12 cellular contexts compared by ENCODE assay signal in the genomic region with DNA sequence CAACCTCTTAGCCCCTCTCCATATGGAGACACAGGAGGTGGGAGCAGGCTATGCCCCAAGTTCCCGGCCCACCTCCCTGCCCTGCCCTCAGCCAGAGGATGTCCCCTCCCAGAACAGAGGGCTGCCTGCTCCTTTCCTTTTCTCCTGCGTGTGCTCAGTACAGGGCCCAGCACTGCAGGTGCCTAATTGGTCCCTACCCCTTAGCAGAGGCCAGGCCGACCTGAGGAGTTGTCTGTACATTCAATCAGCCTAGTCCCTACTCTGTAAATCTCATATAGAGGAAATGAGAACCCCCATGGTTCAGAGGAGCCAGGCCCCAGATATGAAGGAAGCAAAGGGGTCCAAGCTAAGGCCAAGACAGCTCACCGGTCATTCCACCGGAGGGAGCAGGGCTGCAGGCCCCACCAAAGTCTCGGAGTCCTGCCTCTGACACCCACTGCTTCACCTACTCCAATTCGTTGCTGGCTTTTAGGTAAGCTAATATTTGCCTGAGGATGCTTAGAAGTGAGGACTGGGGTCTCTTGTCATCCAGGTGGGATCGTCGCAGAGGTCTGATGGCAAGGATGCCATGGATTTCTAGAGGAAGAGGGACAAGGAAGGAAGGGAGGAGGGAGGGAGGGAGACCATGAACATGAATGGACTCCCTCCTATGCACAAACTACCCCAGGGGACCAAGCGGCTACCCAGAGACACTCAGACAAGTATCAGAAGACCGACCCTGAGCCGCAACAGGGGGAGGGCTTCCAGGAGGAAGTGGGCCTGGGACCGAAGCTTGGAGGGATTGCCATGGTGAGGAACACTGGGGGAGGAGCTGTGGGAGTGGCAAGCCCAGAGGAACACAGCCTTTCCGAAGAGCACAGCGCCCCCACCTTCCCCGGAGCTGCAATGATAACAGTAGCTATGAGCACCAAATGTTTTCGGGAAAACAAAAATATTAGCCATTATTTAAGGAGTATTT. TPM values are rescaled to one million over a fixed set of nuclear protein-coding genes. Genes with fewer than 3 reads are reported as not detected.
DNase-seq lines count a peak whose midpoint lies in the region; ATAC-seq and TF ChIP-seq lines count a peak whose summit lies in the region.
"Had no signal": no experiment of that assay in that cellular context is flagged by ENCODE, and none has a peak within 500 bp of the region (broad histone marks: within the 10 kb centered on the region; RNA-seq: fewer than 3 reads in every experiment).

No MANE protein-coding gene starts in this region.

- H3K9me3 ChIP-seq in cardiac muscle cell (ENCODE audit: low read depth), result no peaks in the 10 kb centered on the region
- H3K9me3 ChIP-seq in iPS-18a (ENCODE audit: control insufficient read depth, low read depth, low read length), result no peaks in the 10 kb centered on the region

- TF ChIP-seq CTCF in cardiac muscle cell (IDR thresholded peaks at IDR 0.05; ENCODE audit: low read depth, low read length), result peak; percentile 41
- 0 out of 2 replicates have a peak, but pooled peaks have one; percentile 16 for TF ChIP-seq CTCF in WTC11 (IDR thresholded peaks at IDR 0.05)

- intact Hi-C loops in left ventricle myocardium superior (cut with micrococcal nuclease), result no loop called here

- H3K36me3 Mint-ChIP-seq in WTC11, result peaks cover 3% of the 10 kb centered on the region; the same call in 1 of the 2 replicates

- H3K4me1 Mint-ChIP-seq in WTC11, result peaks cover 11% of the 10 kb centered on the region

- peaks cover 18% of the 10 kb centered on the region for H3K9me3 Mint-ChIP-seq in WTC11

- H3K36me3 ChIP-seq in cardiac muscle cell, result no peaks in the 10 kb centered on the region
- H3K36me3 ChIP-seq in iPS-18a (ENCODE audit: control insufficient read depth, low read depth, low read length), result no peaks in the 10 kb centered on the region

- H3K4me3 ChIP-seq in cardiac muscle cell (no peak overlapping the region), iPS-18a (ENCODE audit: low read length) (peak overlapping the region; percentile 18)

- peak overlapping the region; percentile 34; the same call in 1 of the 2 replicates for H3K27ac Mint-ChIP-seq in WTC11

- H3K27me3 ChIP-seq in cardiac muscle cell, result no peaks in the 10 kb centered on the region
- H3K27me3 ChIP-seq in iPS-18a (ENCODE audit: control insufficient read depth, insufficient read depth, low read length), result no peaks in the 10 kb centered on the region

- CTCF ChIA-PET in WTC11 (lab: Charles Lee), result interaction anchor here (0.6 to 3.8 kb wide), 54 partner anchors 10 to 1773 kb away, joined by 3 to 87 read pairs (median 6); a partner anchor contains a TSS

- peak overlapping the region; percentile 35 for H3K4me3 Mint-ChIP-seq in WTC11
- H3K4me3 Mint-ChIP-seq: activated T-cell treated with anti-CD3 and anti-CD28 coated beads, Interleukin-2, amount 50 U/mL, for 4 hours had no signal

- POLR2A ChIA-PET in WTC11 (lab: Charles Lee), result interaction anchor here (0.6 to 1.4 kb wide), 2 partner anchors 41 to 185 kb away, joined by 3 to 4 read pairs; no protein-coding TSS in a partner anchor

- H3K4me1 ChIP-seq in cardiac muscle cell (ENCODE audit: low read depth) (peaks cover 4% of the 10 kb centered on the region), iPS-18a (ENCODE audit: control insufficient read depth, low read depth, low read length) (peaks cover 3% of the 10 kb centered on the region)

- no peaks in the 10 kb centered on the region; the same call in 1 of the 2 replicates for H3K27me3 Mint-ChIP-seq in WTC11 (ENCODE audit: low read depth)

- ATAC-seq in left ventricle myocardium superior, result no peak
- ATAC-seq in WTC11, result peak; percentile 98
- no peak for ATAC-seq in GM21737 (IDR thresholded peaks at IDR 0.05; ENCODE audit: unreplicated experiment)
- no peak for ATAC-seq in GM18517 (IDR thresholded peaks at IDR 0.05; ENCODE audit: unreplicated experiment)
- ATAC-seq: activated T-cell treated with anti-CD3 and anti-CD28 coated beads, Interleukin-2, amount 50 U/mL, for 4 hours had no signal

- H3K9ac ChIP-seq in iPS-18a (ENCODE audit: low read length), result no peak overlapping the region

- H3K27ac ChIP-seq in cardiac muscle cell, result no peak overlapping the region
- no peak overlapping the region for H3K27ac ChIP-seq in iPS-18a (ENCODE audit: low read length)

- DNase-seq in cardiac muscle cell (ENCODE audit: low read depth in 1 of 2, low spot score in 1 of 2) (peak in 1 of 2 donors; percentile 51), left ventricle myocardium superior (no peak), WTC11 (ENCODE audit: low spot score) (peak; percentile 80), GF-D8 (lab: John Stamatoyannopoulos, UW) (no peak)
- DNase-seq in activated CD4-positive, CD25-positive, alpha-beta regulatory T cell treated with anti-CD3 and anti-CD28 coated beads, Interleukin-2, amount 50 U/mL, for 72 hours, result no peak
- DNase-seq: activated T-cell treated with anti-CD3 and anti-CD28 coated beads, Interleukin-2, amount 50 U/mL, for 4 hours; hypothalamus; NCI-H187; RPMI8226 had no signal

TF ChIP-seq in WTC11, 78 proteins besides CTCF, POLR2A, EP300 and RAD21 (continues in another document):
- TF ChIP-seq ZNF138 (CRISPR knock-in tag; conservative IDR thresholded peaks at IDR 0.05) (no peak), ZNF232 (CRISPR knock-in tag; IDR thresholded peaks at IDR 0.05) (no peak), FOXP1 (CRISPR knock-in tag; IDR thresholded peaks at IDR 0.05; ENCODE audit: borderline replicate concordance) (0 out of 2 replicates have a peak, but pooled peaks have one; percentile 21), PRRX2 (CRISPR knock-in tag; IDR thresholded peaks at IDR 0.05) (no peak), ZNF396 (CRISPR knock-in tag; IDR thresholded peaks at IDR 0.05; ENCODE audit: borderline replicate concordance) (no peak), SP1 (CRISPR knock-in tag; conservative IDR thresholded peaks at IDR 0.05) (peak; percentile 49; the same call in 1 of the 2 replicates)
- TF ChIP-seq, protein P1, sequence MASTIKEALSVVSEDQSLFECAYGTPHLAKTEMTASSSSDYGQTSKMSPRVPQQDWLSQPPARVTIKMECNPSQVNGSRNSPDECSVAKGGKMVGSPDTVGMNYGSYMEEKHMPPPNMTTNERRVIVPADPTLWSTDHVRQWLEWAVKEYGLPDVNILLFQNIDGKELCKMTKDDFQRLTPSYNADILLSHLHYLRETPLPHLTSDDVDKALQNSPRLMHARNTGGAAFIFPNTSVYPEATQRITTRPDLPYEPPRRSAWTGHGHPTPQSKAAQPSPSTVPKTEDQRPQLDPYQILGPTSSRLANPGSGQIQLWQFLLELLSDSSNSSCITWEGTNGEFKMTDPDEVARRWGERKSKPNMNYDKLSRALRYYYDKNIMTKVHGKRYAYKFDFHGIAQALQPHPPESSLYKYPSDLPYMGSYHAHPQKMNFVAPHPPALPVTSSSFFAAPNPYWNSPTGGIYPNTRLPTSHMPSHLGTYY (CRISPR knock-in tag; IDR thresholded peaks at IDR 0.05), result no peak
- TF ChIP-seq, protein P2, sequence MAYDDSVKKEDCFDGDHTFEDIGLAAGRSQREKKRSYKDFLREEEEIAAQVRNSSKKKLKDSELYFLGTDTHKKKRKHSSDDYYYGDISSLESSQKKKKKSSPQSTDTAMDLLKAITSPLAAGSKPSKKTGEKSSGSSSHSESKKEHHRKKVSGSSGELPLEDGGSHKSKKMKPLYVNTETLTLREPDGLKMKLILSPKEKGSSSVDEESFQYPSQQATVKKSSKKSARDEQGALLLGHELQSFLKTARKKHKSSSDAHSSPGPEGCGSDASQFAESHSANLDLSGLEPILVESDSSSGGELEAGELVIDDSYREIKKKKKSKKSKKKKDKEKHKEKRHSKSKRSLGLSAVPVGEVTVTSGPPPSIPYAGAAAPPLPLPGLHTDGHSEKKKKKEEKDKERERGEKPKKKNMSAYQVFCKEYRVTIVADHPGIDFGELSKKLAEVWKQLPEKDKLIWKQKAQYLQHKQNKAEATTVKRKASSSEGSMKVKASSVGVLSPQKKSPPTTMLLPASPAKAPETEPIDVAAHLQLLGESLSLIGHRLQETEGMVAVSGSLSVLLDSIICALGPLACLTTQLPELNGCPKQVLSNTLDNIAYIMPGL (CRISPR knock-in tag; IDR thresholded peaks at IDR 0.05), result no peak
- TF ChIP-seq, protein P3, sequence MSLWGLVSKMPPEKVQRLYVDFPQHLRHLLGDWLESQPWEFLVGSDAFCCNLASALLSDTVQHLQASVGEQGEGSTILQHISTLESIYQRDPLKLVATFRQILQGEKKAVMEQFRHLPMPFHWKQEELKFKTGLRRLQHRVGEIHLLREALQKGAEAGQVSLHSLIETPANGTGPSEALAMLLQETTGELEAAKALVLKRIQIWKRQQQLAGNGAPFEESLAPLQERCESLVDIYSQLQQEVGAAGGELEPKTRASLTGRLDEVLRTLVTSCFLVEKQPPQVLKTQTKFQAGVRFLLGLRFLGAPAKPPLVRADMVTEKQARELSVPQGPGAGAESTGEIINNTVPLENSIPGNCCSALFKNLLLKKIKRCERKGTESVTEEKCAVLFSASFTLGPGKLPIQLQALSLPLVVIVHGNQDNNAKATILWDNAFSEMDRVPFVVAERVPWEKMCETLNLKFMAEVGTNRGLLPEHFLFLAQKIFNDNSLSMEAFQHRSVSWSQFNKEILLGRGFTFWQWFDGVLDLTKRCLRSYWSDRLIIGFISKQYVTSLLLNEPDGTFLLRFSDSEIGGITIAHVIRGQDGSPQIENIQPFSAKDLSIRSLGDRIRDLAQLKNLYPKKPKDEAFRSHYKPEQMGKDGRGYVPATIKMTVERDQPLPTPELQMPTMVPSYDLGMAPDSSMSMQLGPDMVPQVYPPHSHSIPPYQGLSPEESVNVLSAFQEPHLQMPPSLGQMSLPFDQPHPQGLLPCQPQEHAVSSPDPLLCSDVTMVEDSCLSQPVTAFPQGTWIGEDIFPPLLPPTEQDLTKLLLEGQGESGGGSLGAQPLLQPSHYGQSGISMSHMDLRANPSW (CRISPR knock-in tag; conservative IDR thresholded peaks at IDR 0.05; ENCODE audit: low read depth), result no peak
- TF ChIP-seq, protein P4, sequence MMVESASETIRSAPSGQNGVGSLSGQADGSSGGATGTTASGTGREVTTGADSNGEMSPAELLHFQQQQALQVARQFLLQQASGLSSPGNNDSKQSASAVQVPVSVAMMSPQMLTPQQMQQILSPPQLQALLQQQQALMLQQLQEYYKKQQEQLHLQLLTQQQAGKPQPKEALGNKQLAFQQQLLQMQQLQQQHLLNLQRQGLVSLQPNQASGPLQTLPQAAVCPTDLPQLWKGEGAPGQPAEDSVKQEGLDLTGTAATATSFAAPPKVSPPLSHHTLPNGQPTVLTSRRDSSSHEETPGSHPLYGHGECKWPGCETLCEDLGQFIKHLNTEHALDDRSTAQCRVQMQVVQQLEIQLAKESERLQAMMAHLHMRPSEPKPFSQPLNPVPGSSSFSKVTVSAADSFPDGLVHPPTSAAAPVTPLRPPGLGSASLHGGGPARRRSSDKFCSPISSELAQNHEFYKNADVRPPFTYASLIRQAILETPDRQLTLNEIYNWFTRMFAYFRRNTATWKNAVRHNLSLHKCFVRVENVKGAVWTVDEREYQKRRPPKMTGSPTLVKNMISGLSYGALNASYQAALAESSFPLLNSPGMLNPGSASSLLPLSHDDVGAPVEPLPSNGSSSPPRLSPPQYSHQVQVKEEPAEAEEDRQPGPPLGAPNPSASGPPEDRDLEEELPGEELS (CRISPR knock-in tag; IDR thresholded peaks at IDR 0.05), result no peak

RNA-seq across cellular contexts. Expression of a gene that starts 30.4 kb away (rescaled TPM):
- 9.9 and 18.2 TPM in 2 replicates for total RNA-seq in cardiac muscle cell
- polyA plus RNA-seq in cardiac muscle cell, result 10.7 and 18.6 TPM in 2 replicates
- 3.4 TPM for total RNA-seq in left ventricle myocardium superior
- total RNA-seq in WTC11 (2021), result 5.4 to 7.4 TPM (median 7.0 TPM) in 3 replicates
